ENCODE assay signal across 25 cellular contexts in the genomic region with DNA sequence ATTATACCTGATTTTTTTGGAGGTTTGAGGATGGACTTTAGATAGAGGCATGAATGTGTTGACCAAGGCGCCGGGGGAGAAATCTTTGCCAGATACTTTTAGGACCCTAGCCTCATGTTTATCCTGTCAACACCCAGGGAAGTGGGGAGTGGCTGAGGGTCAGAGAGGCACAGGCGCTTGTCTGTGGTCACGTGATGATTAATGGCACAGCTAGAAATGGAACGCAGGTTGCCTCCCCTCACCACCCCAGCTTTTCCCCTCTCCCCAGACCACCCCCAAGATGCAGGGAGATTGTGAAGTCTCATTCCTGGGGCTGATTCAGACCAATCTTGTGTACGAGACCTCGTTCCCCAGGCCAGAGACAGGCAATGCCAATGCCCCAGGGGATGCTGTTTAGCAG.
"Had no signal": no experiment of that assay in that cellular context is flagged by ENCODE, and none has a peak within 500 bp of the region (broad histone marks: within the 10 kb centered on the region; RNA-seq: fewer than 3 reads in every experiment).

No MANE protein-coding gene starts in this region.

- DNase-seq: activated CD8-positive, alpha-beta memory T cell treated with anti-CD3 and anti-CD28 coated beads for 24 hours; activated effector memory CD4-positive, alpha-beta T cell treated with Interleukin-2 at 50 U/mL for 16 hours; activated naive CD4-positive, alpha-beta T cell treated with anti-CD3 and anti-CD28 coated beads for 36 hours; activated naive CD8-positive, alpha-beta T cell treated with anti-CD3 and anti-CD28 coated beads, Interleukin-2, amount 10 ng/mL, durations not matched to agents 7 days and 5 days; activated T-cell treated with anti-CD3 and anti-CD28 coated beads, Interleukin-2, amount 50 U/mL, for 72 hours; dermis blood vessel endothelial cell; effector memory CD4-positive, alpha-beta T cell; glutamatergic neuron; immature natural killer cell; left ventricle myocardium inferior; mammary epithelial cell; stimulated activated CD4-positive, alpha-beta T cell treated with anti-CD3 and anti-CD28 coated beads, Interleukin-15, amount 100 ng/mL, for 24 hours; stomach; T-helper 1 cell had no signal

- H3K4me3 ChIP-seq: hepatocyte, left ventricle myocardium inferior, stomach, suprapubic skin, tibial nerve had no signal

- H3K4me3 Mint-ChIP-seq: activated naive CD4-positive, alpha-beta T cell treated with anti-CD3 and anti-CD28 coated beads for 36 hours; activated naive CD8-positive, alpha-beta T cell treated with anti-CD3 and anti-CD28 coated beads, Interleukin-2, amount 10 ng/mL, durations not matched to agents 7 days and 5 days; activated T-cell treated with anti-CD3 and anti-CD28 coated beads, Interleukin-2, amount 50 U/mL, for 72 hours; immature natural killer cell; neural crest cell; stimulated activated memory B cell treated with anti-CD40 and anti-IgM and Interleukin-4, amounts not matched to agents 10 μg/mL and 1 μg/mL and 100 μg/mL, for 72 hours; WTC11 had no signal

- H3K4me1 ChIP-seq: left ventricle myocardium inferior, stomach, suprapubic skin had no signal

- H3K4me1 Mint-ChIP-seq: activated naive CD8-positive, alpha-beta T cell treated with anti-CD3 and anti-CD28 coated beads, Interleukin-2, amount 10 ng/mL, durations not matched to agents 7 days and 5 days; immature natural killer cell; stimulated activated memory B cell treated with anti-CD40 and anti-IgM and Interleukin-4, amounts not matched to agents 10 μg/mL and 1 μg/mL and 100 μg/mL, for 72 hours had no signal

- ATAC-seq: activated T-cell treated with anti-CD3 and anti-CD28 coated beads, Interleukin-2, amount 50 U/mL, for 72 hours; esophagus mucosa; stimulated activated memory B cell treated with anti-CD40 and anti-IgM and Interleukin-4, amounts not matched to agents 10 μg/mL and 1 μg/mL and 100 μg/mL, for 72 hours; WTC11 had no signal

- H3K79me2 ChIP-seq: hepatocyte had no signal

- H3K9me3 Mint-ChIP-seq: activated T-cell treated with anti-CD3 and anti-CD28 coated beads, Interleukin-2, amount 50 U/mL, for 72 hours had no signal

- H3K4me2 ChIP-seq: hepatocyte had no signal

- H2AFZ ChIP-seq: hepatocyte had no signal

- H3K27ac ChIP-seq: hepatocyte, left ventricle myocardium inferior, stomach, suprapubic skin, tibial nerve had no signal

- FAIRE-seq: bronchial epithelial cell, endothelial cell of umbilical vein, small intestine, urothelium cell line had no signal

- H3K9me3 ChIP-seq: suprapubic skin had no signal

- H3K27ac Mint-ChIP-seq: activated naive CD4-positive, alpha-beta T cell treated with anti-CD3 and anti-CD28 coated beads for 36 hours; activated naive CD8-positive, alpha-beta T cell treated with anti-CD3 and anti-CD28 coated beads, Interleukin-2, amount 10 ng/mL, durations not matched to agents 7 days and 5 days; activated T-cell treated with anti-CD3 and anti-CD28 coated beads, Interleukin-2, amount 50 U/mL, for 72 hours; immature natural killer cell; stimulated activated memory B cell treated with anti-CD40 and anti-IgM and Interleukin-4, amounts not matched to agents 10 μg/mL and 1 μg/mL and 100 μg/mL, for 72 hours; WTC11 had no signal

- H3K27me3 ChIP-seq: hepatocyte had no signal

- H3K36me3 Mint-ChIP-seq: activated naive CD8-positive, alpha-beta T cell treated with anti-CD3 and anti-CD28 coated beads, Interleukin-2, amount 10 ng/mL, durations not matched to agents 7 days and 5 days; immature natural killer cell; stimulated activated memory B cell treated with anti-CD40 and anti-IgM and Interleukin-4, amounts not matched to agents 10 μg/mL and 1 μg/mL and 100 μg/mL, for 72 hours had no signal
